In the genomic region with DNA sequence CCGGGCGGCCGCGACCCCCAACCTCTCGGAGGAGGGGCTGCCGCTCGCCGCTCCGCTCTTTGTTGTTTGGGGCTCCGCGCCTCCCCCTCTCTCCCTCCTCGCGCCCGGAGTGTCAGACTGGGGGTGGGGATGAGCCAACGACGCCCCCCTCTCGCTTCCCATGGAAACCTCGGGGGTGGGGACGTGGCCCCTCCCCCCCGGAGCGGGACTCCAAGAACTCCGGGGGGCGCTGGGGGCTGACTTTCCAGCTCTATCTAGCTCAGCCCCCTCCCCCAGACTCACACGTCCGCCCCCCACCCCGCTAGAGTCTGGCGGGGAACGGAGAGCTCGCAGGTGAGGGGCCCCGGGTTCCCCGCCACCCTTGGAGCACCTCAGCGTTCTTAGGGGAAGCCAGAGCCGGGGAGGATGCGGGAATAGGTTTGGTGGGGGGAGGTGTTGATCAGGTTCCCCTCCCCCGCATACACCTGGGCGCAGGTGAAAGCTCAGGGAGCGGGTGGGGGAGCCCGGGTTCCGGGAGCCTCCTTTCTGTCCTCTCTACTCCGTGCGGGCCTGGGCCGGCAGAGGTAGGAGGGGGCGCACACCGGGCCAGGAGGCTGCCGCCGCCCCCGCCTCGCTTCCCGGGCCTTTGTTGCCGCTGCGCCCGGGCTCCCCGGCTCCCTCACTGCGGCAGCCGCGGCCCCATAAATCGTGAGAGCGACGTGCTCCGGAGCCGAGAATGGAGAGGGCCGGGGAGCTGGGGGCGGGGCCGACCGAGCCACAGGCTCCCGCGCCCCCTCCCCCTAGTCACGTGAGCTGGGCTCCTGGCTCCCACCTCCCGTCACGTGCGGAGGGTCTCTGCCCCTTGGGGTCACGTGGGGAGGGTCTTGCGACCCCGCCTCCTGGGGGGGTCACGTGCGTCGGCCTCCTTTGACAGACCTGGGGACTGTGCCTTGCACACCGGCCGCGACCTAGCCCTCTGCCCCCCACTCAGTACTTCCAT, we compare ENCODE assay signal across 9 cellular contexts. TPM values are rescaled to one million over a fixed set of nuclear protein-coding genes. Genes with fewer than 3 reads are reported as not detected.
DNase-seq lines count a peak whose midpoint lies in the region; ATAC-seq and TF ChIP-seq lines count a peak whose summit lies in the region.
"Had no signal": no experiment of that assay in that cellular context is flagged by ENCODE, and none has a peak within 500 bp of the region (broad histone marks: within the 10 kb centered on the region; RNA-seq: fewer than 3 reads in every experiment).

No MANE protein-coding gene starts in this region.

- TF ChIP-seq CTCF in mammary epithelial cell (conservative IDR thresholded peaks at IDR 0.05 in 1 of 2, IDR thresholded peaks at IDR 0.05 in 1 of 2; ENCODE audit: extremely low read depth in 1 of 2, insufficient read depth in 1 of 2, low read depth in 1 of 2, low read length in 2 of 2), result no peak

- peaks cover 28% of the 10 kb centered on the region for H3K27me3 ChIP-seq in mammary epithelial cell (ENCODE audit: insufficient read depth, low read length)
- peaks cover 15% of the 10 kb centered on the region for H3K27me3 ChIP-seq in neuron (ENCODE audit: insufficient read depth, low read length)

- no peaks in the 10 kb centered on the region for H3K36me3 ChIP-seq in mammary epithelial cell (ENCODE audit: insufficient read depth, low read length)
- no peaks in the 10 kb centered on the region for H3K36me3 ChIP-seq in neuron (ENCODE audit: insufficient read depth, low read length)

- peak; percentile 43 for DNase-seq in activated CD8-positive, alpha-beta memory T cell treated with anti-CD3 and anti-CD28 coated beads, Interleukin-2, amount 50 U/mL, for 4 hours
- DNase-seq in activated CD8-positive, alpha-beta memory T cell treated with anti-CD3 and anti-CD28 coated beads, Interleukin-2, amount 10 ng/mL, durations not matched to agents 7 days and 5 days, result no peak
- DNase-seq in NCI-H748 (lab: John Stamatoyannopoulos, UW; ENCODE audit: unreplicated experiment), result peak; percentile 84
- no peak for DNase-seq in mammary epithelial cell
- DNase-seq in GM19238 (ENCODE audit: insufficient read length, low spot score), result no peak

- dilution Hi-C loops in mammary epithelial cell (cut with HindIII; ENCODE audit: low sequenced_read_pairs), result no loop called here

- no peaks in the 10 kb centered on the region for H4K20me1 ChIP-seq in mammary epithelial cell (ENCODE audit: insufficient read depth, low read length)

- peak overlapping the region; percentile 93 for H3K4me2 ChIP-seq in mammary epithelial cell (ENCODE audit: insufficient read depth, low read depth, low read length)

- in situ Hi-C loops in mammary epithelial cell (cut with MboI; ENCODE audit: low sequenced_read_pairs in 2 of 2), result no loop called here

- WGBS in mammary epithelial cell (ENCODE audit: low coverage, missing lambda C conversion rate), result 3% methylated on average over 28 of the region's 80 CpGs

- ATAC-seq in activated CD8-positive, alpha-beta memory T cell treated with anti-CD3 and anti-CD28 coated beads, Interleukin-2, amount 10 ng/mL, durations not matched to agents 7 days and 5 days, result no peak
- no peak for ATAC-seq in HG02970 (IDR thresholded peaks at IDR 0.05; ENCODE audit: low FRiP score, unreplicated experiment)
- no peak for ATAC-seq in HG02610 (IDR thresholded peaks at IDR 0.05; ENCODE audit: unreplicated experiment)

- H3K4me1 ChIP-seq in mammary epithelial cell (ENCODE audit: insufficient read depth, low read length), result peaks cover 65% of the 10 kb centered on the region
- peaks cover 65% of the 10 kb centered on the region for H3K4me1 ChIP-seq in neuron (ENCODE audit: insufficient read depth, low read length)

- no peak overlapping the region for H3K27ac Mint-ChIP-seq in activated CD8-positive, alpha-beta memory T cell treated with anti-CD3 and anti-CD28 coated beads, Interleukin-2, amount 10 ng/mL, durations not matched to agents 7 days and 5 days

- no peaks in the 10 kb centered on the region for H3K9me3 Mint-ChIP-seq in activated CD8-positive, alpha-beta memory T cell treated with anti-CD3 and anti-CD28 coated beads, Interleukin-2, amount 10 ng/mL, durations not matched to agents 7 days and 5 days (ENCODE audit: low read depth)

- peaks cover 51% of the 10 kb centered on the region for H3K4me1 Mint-ChIP-seq in activated CD8-positive, alpha-beta memory T cell treated with anti-CD3 and anti-CD28 coated beads, Interleukin-2, amount 10 ng/mL, durations not matched to agents 7 days and 5 days

- H3K9me3 ChIP-seq in mammary epithelial cell (replicated peaks; ENCODE audit: insufficient read depth, low read length), result no peaks in the 10 kb centered on the region
- H3K9me3 ChIP-seq in neuron (ENCODE audit: low read length), result no peaks in the 10 kb centered on the region

- no peaks in the 10 kb centered on the region for H3K36me3 Mint-ChIP-seq in activated CD8-positive, alpha-beta memory T cell treated with anti-CD3 and anti-CD28 coated beads, Interleukin-2, amount 10 ng/mL, durations not matched to agents 7 days and 5 days

- H2AFZ ChIP-seq in mammary epithelial cell (ENCODE audit: low read depth, low read length), result no peak overlapping the region
- peak overlapping the region; percentile 59 for H2AFZ ChIP-seq in neuron (ENCODE audit: low read depth, low read length)

- H3K27me3 Mint-ChIP-seq in activated CD8-positive, alpha-beta memory T cell treated with anti-CD3 and anti-CD28 coated beads, Interleukin-2, amount 10 ng/mL, durations not matched to agents 7 days and 5 days, result peaks cover 56% of the 10 kb centered on the region

- intact Hi-C loops in mammary epithelial cell (cut with micrococcal nuclease), result loop anchor here (10.0 kb wide), 1 partner anchor 316 kb away; no protein-coding TSS in a partner anchor

- no peak overlapping the region for H3K4me3 Mint-ChIP-seq in activated CD8-positive, alpha-beta memory T cell treated with anti-CD3 and anti-CD28 coated beads, Interleukin-2, amount 10 ng/mL, durations not matched to agents 7 days and 5 days

- no peaks in the 10 kb centered on the region for H3K79me2 ChIP-seq in mammary epithelial cell (ENCODE audit: insufficient read depth, low read length)

- H3K9ac ChIP-seq in mammary epithelial cell (ENCODE audit: insufficient read depth, low read length), result no peak overlapping the region

- CTCF ChIA-PET in activated CD8-positive, alpha-beta memory T cell treated with anti-CD3 and anti-CD28 coated beads, Interleukin-2, amount 10 ng/mL, durations not matched to agents 7 days and 5 days (lab: Charles Lee), result interaction anchor here (0.9 to 5.3 kb wide), 11 partner anchors 9 to 113 kb away, joined by 3 to 54 read pairs (median 4); partner anchors contain the start of genes ADAM15, EFNA4 and KRTCAP2
- CTCF ChIA-PET in mammary epithelial cell (lab: Charles Lee; ENCODE audit: low non-redundant PET), result no interaction called here

- H3K27ac ChIP-seq in mammary epithelial cell (ENCODE audit: insufficient read depth, low read depth, low read length), result no peak overlapping the region

- peak overlapping the region; percentile 19 to 45 (median 26) for H3K4me3 ChIP-seq in mammary epithelial cell (replicated peaks in 1 of 3; ENCODE audit: insufficient read depth in 1 of 3, low read depth in 2 of 3, low read length in 3 of 3)
- peak overlapping the region; percentile 74 for H3K4me3 ChIP-seq in neuron (ENCODE audit: low read length)

- no TSS peak for BruUV-seq in mammary epithelial cell (replicated peaks; lab: Mats Ljungman, UMichigan)

RNA-seq across cellular contexts. Expression of gene EFNA3, which starts 1.9 kb away (rescaled TPM):
- total RNA-seq in activated CD8-positive, alpha-beta memory T cell treated with anti-CD3 and anti-CD28 coated beads, Interleukin-2, amount 10 ng/mL, durations not matched to agents 7 days and 5 days, result 1 to 10 TPM; 1.9 to 2.8 TPM
- 1 to 10 TPM; 2.2 to 4.0 TPM for total RNA-seq in mammary epithelial cell
- 3.7 TPM for polyA plus RNA-seq in mammary epithelial cell
- 4.2 TPM for polyA minus RNA-seq in mammary epithelial cell

RNA-seq across cellular contexts. Expression of gene EFNA4, which starts 17.0 kb away (rescaled TPM):
- total RNA-seq in activated CD8-positive, alpha-beta memory T cell treated with anti-CD3 and anti-CD28 coated beads, Interleukin-2, amount 10 ng/mL, durations not matched to agents 7 days and 5 days, result 1 to 10 TPM; 3.8 to 5.3 TPM
- 1 to 10 TPM; 5.0 to 5.8 TPM for total RNA-seq in mammary epithelial cell
- polyA plus RNA-seq in mammary epithelial cell, result 8.4 TPM
- 6.8 TPM for polyA minus RNA-seq in mammary epithelial cell

RNA-seq across cellular contexts. Expression of gene ADAM15, which starts 29.4 kb away (rescaled TPM):
- 10 to 100 TPM; 41.7 to 47.5 TPM for total RNA-seq in activated CD8-positive, alpha-beta memory T cell treated with anti-CD3 and anti-CD28 coated beads, Interleukin-2, amount 10 ng/mL, durations not matched to agents 7 days and 5 days
- 100 to 1,000 TPM; 111 to 127 TPM for total RNA-seq in mammary epithelial cell
- 129 TPM for polyA plus RNA-seq in mammary epithelial cell
- 284 TPM for polyA minus RNA-seq in mammary epithelial cell

RNA-seq across cellular contexts. Expression of gene DCST1, which starts 46.9 kb away (rescaled TPM):
- total RNA-seq in activated CD8-positive, alpha-beta memory T cell treated with anti-CD3 and anti-CD28 coated beads, Interleukin-2, amount 10 ng/mL, durations not matched to agents 7 days and 5 days, result not detected
- not detected for total RNA-seq in mammary epithelial cell
- not detected for polyA plus RNA-seq in mammary epithelial cell
- not detected for polyA minus RNA-seq in mammary epithelial cell
- total RNA-seq: renal cortical epithelial cell had no signal

RNA-seq across cellular contexts. Expression of gene DCST2, which starts 47.0 kb away (rescaled TPM):
- under 1 TPM; 0.09 to 0.29 TPM for total RNA-seq in activated CD8-positive, alpha-beta memory T cell treated with anti-CD3 and anti-CD28 coated beads, Interleukin-2, amount 10 ng/mL, durations not matched to agents 7 days and 5 days
- under 1 TPM; 0.33 to 0.66 TPM for total RNA-seq in mammary epithelial cell
- 0.15 TPM for polyA plus RNA-seq in mammary epithelial cell
- not detected for polyA minus RNA-seq in mammary epithelial cell

Comparison
In these comparisons a context has a peak if more than half of its experiments do, and no peak if none do; other contexts are left out.
1. DNase-seq: peak in activated CD8-positive, alpha-beta memory T cell treated with anti-CD3 and anti-CD28 coated beads, Interleukin-2, amount 50 U/mL, for 4 hours (single experiment) and NCI-H748 (single experiment); none in activated CD8-positive, alpha-beta memory T cell treated with anti-CD3 and anti-CD28 coated beads, Interleukin-2, amount 10 ng/mL, durations not matched to agents 7 days and 5 days (single experiment), mammary epithelial cell (single experiment) and GM19238 (single experiment).